Comparison of ENCODE assay signal across 1 cellular context in the genomic region with DNA sequence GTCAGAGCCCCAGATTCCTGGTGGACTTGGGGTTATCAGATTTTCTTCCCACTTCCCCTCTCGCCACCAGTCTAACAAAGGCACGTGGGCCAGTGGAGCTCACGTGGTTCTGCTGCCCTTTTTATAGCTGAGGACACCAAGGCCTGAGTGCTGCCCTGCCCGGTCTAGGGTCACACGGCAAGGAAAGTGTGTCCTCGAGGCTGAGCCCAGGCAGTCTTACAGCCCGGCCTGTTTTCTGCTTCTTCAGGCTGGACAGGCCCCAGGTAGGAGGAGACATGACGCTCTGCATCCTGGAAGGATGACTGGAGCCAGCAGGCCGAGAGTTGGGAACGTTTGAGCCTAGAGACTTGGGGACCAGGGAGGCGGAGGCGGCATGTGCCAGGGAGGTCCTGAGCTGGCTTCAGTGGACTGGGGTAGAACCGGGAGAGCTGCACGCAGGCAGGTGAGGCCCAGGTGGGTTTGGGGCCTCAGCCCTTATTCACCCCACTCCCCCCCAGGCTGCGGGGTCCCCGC.
TF ChIP-seq lines count a peak whose summit lies in the region.

No MANE protein-coding gene starts in this region.

TF ChIP-seq in GM23338, 12 proteins besides CTCF, POLR2A, EP300 and RAD21:
- TF ChIP-seq, protein P1, sequence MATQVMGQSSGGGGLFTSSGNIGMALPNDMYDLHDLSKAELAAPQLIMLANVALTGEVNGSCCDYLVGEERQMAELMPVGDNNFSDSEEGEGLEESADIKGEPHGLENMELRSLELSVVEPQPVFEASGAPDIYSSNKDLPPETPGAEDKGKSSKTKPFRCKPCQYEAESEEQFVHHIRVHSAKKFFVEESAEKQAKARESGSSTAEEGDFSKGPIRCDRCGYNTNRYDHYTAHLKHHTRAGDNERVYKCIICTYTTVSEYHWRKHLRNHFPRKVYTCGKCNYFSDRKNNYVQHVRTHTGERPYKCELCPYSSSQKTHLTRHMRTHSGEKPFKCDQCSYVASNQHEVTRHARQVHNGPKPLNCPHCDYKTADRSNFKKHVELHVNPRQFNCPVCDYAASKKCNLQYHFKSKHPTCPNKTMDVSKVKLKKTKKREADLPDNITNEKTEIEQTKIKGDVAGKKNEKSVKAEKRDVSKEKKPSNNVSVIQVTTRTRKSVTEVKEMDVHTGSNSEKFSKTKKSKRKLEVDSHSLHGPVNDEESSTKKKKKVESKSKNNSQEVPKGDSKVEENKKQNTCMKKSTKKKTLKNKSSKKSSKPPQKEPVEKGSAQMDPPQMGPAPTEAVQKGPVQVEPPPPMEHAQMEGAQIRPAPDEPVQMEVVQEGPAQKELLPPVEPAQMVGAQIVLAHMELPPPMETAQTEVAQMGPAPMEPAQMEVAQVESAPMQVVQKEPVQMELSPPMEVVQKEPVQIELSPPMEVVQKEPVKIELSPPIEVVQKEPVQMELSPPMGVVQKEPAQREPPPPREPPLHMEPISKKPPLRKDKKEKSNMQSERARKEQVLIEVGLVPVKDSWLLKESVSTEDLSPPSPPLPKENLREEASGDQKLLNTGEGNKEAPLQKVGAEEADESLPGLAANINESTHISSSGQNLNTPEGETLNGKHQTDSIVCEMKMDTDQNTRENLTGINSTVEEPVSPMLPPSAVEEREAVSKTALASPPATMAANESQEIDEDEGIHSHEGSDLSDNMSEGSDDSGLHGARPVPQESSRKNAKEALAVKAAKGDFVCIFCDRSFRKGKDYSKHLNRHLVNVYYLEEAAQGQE (IDR thresholded peaks at IDR 0.05; ENCODE audit: unreplicated experiment): no peak
- TF ChIP-seq ZNF114 (CRISPR knock-in tag; IDR thresholded peaks at IDR 0.05) (no peak), CREB1 (CRISPR knock-in tag; IDR thresholded peaks at IDR 0.05; ENCODE audit: low read depth) (no peak), JUNB (IDR thresholded peaks at IDR 0.05; ENCODE audit: unreplicated experiment) (no peak), EZH2 (IDR thresholded peaks at IDR 0.05; ENCODE audit: low read depth, unreplicated experiment) (no peak), POLR2AphosphoS5 (IDR thresholded peaks at IDR 0.05; ENCODE audit: low read depth) (no peak), EZH2phosphoT487 (IDR thresholded peaks at IDR 0.05; ENCODE audit: unreplicated experiment) (no peak), ZNF331 (CRISPR knock-in tag; IDR thresholded peaks at IDR 0.05; ENCODE audit: low read depth) (no peak), STAT1 (IDR thresholded peaks at IDR 0.05; ENCODE audit: unreplicated experiment) (no peak), NANOG (IDR thresholded peaks at IDR 0.05; ENCODE audit: borderline replicate concordance) (no peak)
- TF ChIP-seq, protein P2, sequence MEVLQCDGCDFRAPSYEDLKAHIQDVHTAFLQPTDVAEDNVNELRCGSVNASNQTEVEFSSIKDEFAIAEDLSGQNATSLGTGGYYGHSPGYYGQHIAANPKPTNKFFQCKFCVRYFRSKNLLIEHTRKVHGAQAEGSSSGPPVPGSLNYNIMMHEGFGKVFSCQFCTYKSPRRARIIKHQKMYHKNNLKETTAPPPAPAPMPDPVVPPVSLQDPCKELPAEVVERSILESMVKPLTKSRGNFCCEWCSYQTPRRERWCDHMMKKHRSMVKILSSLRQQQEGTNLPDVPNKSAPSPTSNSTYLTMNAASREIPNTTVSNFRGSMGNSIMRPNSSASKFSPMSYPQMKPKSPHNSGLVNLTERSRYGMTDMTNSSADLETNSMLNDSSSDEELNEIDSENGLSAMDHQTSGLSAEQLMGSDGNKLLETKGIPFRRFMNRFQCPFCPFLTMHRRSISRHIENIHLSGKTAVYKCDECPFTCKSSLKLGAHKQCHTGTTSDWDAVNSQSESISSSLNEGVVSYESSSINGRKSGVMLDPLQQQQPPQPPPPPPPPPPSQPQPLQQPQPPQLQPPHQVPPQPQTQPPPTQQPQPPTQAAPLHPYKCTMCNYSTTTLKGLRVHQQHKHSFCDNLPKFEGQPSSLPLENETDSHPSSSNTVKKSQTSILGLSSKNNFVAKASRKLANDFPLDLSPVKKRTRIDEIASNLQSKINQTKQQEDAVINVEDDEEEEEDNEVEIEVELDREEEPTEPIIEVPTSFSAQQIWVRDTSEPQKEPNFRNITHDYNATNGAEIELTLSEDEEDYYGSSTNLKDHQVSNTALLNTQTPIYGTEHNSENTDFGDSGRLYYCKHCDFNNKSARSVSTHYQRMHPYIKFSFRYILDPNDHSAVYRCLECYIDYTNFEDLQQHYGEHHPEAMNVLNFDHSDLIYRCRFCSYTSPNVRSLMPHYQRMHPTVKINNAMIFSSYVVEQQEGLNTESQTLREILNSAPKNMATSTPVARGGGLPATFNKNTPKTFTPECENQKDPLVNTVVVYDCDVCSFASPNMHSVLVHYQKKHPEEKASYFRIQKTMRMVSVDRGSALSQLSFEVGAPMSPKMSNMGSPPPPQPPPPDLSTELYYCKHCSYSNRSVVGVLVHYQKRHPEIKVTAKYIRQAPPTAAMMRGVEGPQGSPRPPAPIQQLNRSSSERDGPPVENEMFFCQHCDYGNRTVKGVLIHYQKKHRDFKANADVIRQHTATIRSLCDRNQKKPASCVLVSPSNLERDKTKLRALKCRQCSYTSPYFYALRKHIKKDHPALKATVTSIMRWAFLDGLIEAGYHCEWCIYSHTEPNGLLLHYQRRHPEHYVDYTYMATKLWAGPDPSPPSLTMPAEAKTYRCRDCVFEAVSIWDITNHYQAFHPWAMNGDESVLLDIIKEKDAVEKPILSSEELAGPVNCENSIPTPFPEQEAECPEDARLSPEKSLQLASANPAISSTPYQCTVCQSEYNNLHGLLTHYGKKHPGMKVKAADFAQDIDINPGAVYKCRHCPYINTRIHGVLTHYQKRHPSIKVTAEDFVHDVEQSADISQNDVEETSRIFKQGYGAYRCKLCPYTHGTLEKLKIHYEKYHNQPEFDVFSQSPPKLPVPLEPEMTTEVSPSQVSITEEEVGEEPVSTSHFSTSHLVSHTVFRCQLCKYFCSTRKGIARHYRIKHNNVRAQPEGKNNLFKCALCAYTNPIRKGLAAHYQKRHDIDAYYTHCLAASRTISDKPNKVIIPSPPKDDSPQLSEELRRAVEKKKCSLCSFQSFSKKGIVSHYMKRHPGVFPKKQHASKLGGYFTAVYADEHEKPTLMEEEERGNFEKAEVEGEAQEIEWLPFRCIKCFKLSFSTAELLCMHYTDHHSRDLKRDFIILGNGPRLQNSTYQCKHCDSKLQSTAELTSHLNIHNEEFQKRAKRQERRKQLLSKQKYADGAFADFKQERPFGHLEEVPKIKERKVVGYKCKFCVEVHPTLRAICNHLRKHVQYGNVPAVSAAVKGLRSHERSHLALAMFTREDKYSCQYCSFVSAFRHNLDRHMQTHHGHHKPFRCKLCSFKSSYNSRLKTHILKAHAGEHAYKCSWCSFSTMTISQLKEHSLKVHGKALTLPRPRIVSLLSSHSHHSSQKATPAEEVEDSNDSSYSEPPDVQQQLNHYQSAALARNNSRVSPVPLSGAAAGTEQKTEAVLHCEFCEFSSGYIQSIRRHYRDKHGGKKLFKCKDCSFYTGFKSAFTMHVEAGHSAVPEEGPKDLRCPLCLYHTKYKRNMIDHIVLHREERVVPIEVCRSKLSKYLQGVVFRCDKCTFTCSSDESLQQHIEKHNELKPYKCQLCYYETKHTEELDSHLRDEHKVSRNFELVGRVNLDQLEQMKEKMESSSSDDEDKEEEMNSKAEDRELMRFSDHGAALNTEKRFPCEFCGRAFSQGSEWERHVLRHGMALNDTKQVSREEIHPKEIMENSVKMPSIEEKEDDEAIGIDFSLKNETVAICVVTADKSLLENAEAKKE (CRISPR knock-in tag; IDR thresholded peaks at IDR 0.05): no peak
- TF ChIP-seq, protein P3, sequence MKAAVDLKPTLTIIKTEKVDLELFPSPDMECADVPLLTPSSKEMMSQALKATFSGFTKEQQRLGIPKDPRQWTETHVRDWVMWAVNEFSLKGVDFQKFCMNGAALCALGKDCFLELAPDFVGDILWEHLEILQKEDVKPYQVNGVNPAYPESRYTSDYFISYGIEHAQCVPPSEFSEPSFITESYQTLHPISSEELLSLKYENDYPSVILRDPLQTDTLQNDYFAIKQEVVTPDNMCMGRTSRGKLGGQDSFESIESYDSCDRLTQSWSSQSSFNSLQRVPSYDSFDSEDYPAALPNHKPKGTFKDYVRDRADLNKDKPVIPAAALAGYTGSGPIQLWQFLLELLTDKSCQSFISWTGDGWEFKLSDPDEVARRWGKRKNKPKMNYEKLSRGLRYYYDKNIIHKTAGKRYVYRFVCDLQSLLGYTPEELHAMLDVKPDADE (IDR thresholded peaks at IDR 0.05): no peak
